11 cellular contexts compared by ENCODE assay signal in genomic region chr3:127409421-127410136, GRCh38.
"Had no signal": no experiment of that assay in that cellular context is flagged by ENCODE, and none has a peak within 500 bp of the region (broad histone marks: within the 10 kb centered on the region; RNA-seq: fewer than 3 reads in every experiment).

No MANE protein-coding gene starts in this region.

- ATAC-seq: activated T-cell treated with anti-CD3 and anti-CD28 coated beads, Interleukin-2, amount 50 U/mL, for 4 hours; mucosa of descending colon; naive thymus-derived CD8-positive, alpha-beta T cell had no signal

- H3K27ac ChIP-seq: skin epidermis had no signal

- DNase-seq: activated CD4-positive, alpha-beta T cell treated with anti-CD3 and anti-CD28 coated beads, Interleukin-2, amount 50 U/mL, for 1 hour; activated CD4-positive, CD25-positive, alpha-beta regulatory T cell; activated naive CD4-positive, alpha-beta T cell; activated T-cell treated with anti-CD3 and anti-CD28 coated beads, Interleukin-2, amount 50 U/mL, for 4 hours; caudate nucleus; cortex of kidney; hypothalamus; mammary epithelial cell; naive thymus-derived CD8-positive, alpha-beta T cell had no signal

- H3K9me3 ChIP-seq: mucosa of descending colon had no signal

- H3K4me3 ChIP-seq: mucosa of descending colon, skin epidermis had no signal
